In the genomic region with DNA sequence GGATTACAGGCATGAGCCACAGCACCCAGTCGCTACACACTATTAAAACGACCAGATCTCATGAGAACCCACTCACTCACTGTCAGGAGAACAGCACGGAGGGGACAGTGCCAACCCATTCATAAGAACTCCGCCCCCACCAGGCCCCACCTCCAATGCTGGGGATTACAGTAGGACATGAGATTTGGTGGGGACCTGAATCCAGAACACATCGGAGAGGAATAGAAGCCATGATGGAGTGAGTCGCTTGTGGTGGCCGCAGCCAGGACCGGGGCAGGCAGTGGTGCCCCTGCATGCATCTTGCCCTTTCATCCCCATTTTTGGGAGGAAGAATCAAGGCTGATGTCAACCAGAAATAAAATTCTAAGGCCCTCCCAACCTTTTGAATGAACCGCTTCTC, we compare ENCODE assay signal across 31 cellular contexts.
"Had no signal": no experiment of that assay in that cellular context is flagged by ENCODE, and none has a peak within 500 bp of the region (broad histone marks: within the 10 kb centered on the region; RNA-seq: fewer than 3 reads in every experiment).

No MANE protein-coding gene starts in this region.

- H3K27ac Mint-ChIP-seq: activated CD4-positive, alpha-beta T cell treated with anti-CD3 and anti-CD28 coated beads, Interleukin-2, amount 10 ng/mL, durations not matched to agents 24 days and 14 days; activated CD8-positive, alpha-beta T cell treated with anti-CD3 and anti-CD28 coated beads for 36 hours; activated naive CD4-positive, alpha-beta T cell treated with anti-CD3 and anti-CD28 coated beads, Interleukin-2, amount 50 U/mL, for 24 hours; activated naive CD8-positive, alpha-beta T cell treated with anti-CD3 and anti-CD28 coated beads, Interleukin-2, amount 10 ng/mL, durations not matched to agents 7 days and 5 days; activated T-cell treated with anti-CD3 and anti-CD28 coated beads, Interleukin-2, amount 50 U/mL, for 72 hours; activated T-helper 2 cell treated with anti-CD3 and anti-CD28 coated beads, Interferon-gamma antibody, Interleukin-2, Interleukin-4, amounts not matched to agents 10 μg/mL and 5 μg/mL and 100 μg/mL, durations not matched to agents 14 hours and 24 hours and 36 hours had no signal

- H3K27me3 Mint-ChIP-seq: activated CD4-positive, alpha-beta T cell treated with anti-CD3 and anti-CD28 coated beads, Interleukin-2, amount 10 ng/mL, durations not matched to agents 24 days and 14 days; activated CD8-positive, alpha-beta T cell treated with anti-CD3 and anti-CD28 coated beads for 36 hours; activated naive CD4-positive, alpha-beta T cell treated with anti-CD3 and anti-CD28 coated beads, Interleukin-2, amount 50 U/mL, for 24 hours; activated naive CD8-positive, alpha-beta T cell treated with anti-CD3 and anti-CD28 coated beads, Interleukin-2, amount 10 ng/mL, durations not matched to agents 7 days and 5 days had no signal

- H3K9me3 ChIP-seq: body of pancreas, breast epithelium, SJCRH30 had no signal

- H3K4me1 ChIP-seq: body of pancreas, breast epithelium, SJCRH30 had no signal

- DNase-seq: activated CD4-positive, alpha-beta T cell treated with anti-CD3 and anti-CD28 coated beads, Interleukin-2, amount 10 ng/mL, durations not matched to agents 24 days and 14 days; activated CD4-positive, alpha-beta T cell treated with anti-CD3 and anti-CD28 coated beads, Interleukin-2, amount 50 U/mL, for 4 hours; activated CD8-positive, alpha-beta T cell treated with anti-CD3 and anti-CD28 coated beads for 36 hours; activated gamma-delta T cell; activated naive CD4-positive, alpha-beta T cell treated with Interleukin-2 at 50 U/mL for 16 hours; activated naive CD8-positive, alpha-beta T cell treated with anti-CD3 and anti-CD28 coated beads, Interleukin-2, amount 10 ng/mL, durations not matched to agents 7 days and 5 days; activated T-cell treated with anti-CD3 and anti-CD28 coated beads, Interleukin-2, amount 50 U/mL, for 1 hour; activated T-cell treated with anti-CD3 and anti-CD28 coated beads, Interleukin-2, amount 50 U/mL, for 72 hours; amygdala; body of pancreas; caudate nucleus; IMR-90; NCI-H1092 treated with DMSO at 0.1 percent for 48 hours; NCI-H1417; NCI-H146; NCI-H187; NCI-H2029 treated with DMSO at 0.1 percent for 48 hours; NCI-H2107; NCI-H2171; NCI-H510A; NCI-H526 treated with DMSO at 0.1 percent for 48 hours; NCI-H82; SJCRH30; T1000; WERI-Rb-1 had no signal

- H3K27me3 ChIP-seq: body of pancreas, breast epithelium, SJCRH30 had no signal

- H3K4me3 ChIP-seq: body of pancreas, breast epithelium, K562, SJCRH30, SK-N-MC had no signal

- ATAC-seq: activated CD8-positive, alpha-beta T cell treated with anti-CD3 and anti-CD28 coated beads for 36 hours; activated T-cell treated with anti-CD3 and anti-CD28 coated beads, Interleukin-2, amount 50 U/mL, for 72 hours; body of pancreas; K562; Panc1 had no signal

- H3K4me3 Mint-ChIP-seq: activated CD4-positive, alpha-beta T cell treated with anti-CD3 and anti-CD28 coated beads, Interleukin-2, amount 10 ng/mL, durations not matched to agents 24 days and 14 days; activated CD8-positive, alpha-beta T cell treated with anti-CD3 and anti-CD28 coated beads for 36 hours; activated naive CD4-positive, alpha-beta T cell treated with anti-CD3 and anti-CD28 coated beads, Interleukin-2, amount 50 U/mL, for 24 hours; activated naive CD8-positive, alpha-beta T cell treated with anti-CD3 and anti-CD28 coated beads, Interleukin-2, amount 10 ng/mL, durations not matched to agents 7 days and 5 days; activated T-cell treated with anti-CD3 and anti-CD28 coated beads, Interleukin-2, amount 50 U/mL, for 72 hours had no signal

- H3K9me3 Mint-ChIP-seq: activated CD4-positive, alpha-beta T cell treated with anti-CD3 and anti-CD28 coated beads, Interleukin-2, amount 10 ng/mL, durations not matched to agents 24 days and 14 days; activated CD8-positive, alpha-beta T cell treated with anti-CD3 and anti-CD28 coated beads for 36 hours; activated naive CD4-positive, alpha-beta T cell treated with anti-CD3 and anti-CD28 coated beads, Interleukin-2, amount 50 U/mL, for 24 hours; activated naive CD8-positive, alpha-beta T cell treated with anti-CD3 and anti-CD28 coated beads, Interleukin-2, amount 10 ng/mL, durations not matched to agents 7 days and 5 days; activated T-cell treated with anti-CD3 and anti-CD28 coated beads, Interleukin-2, amount 50 U/mL, for 72 hours; activated T-helper 2 cell treated with anti-CD3 and anti-CD28 coated beads, Interferon-gamma antibody, Interleukin-2, Interleukin-4, amounts not matched to agents 10 μg/mL and 5 μg/mL and 100 μg/mL, durations not matched to agents 14 hours and 24 hours and 36 hours had no signal

- H3K27ac ChIP-seq: body of pancreas, breast epithelium, SJCRH30, SK-N-MC, WERI-Rb-1 had no signal

- H3K36me3 ChIP-seq: SJCRH30 had no signal
